ENCODE assay signal across 23 cellular contexts in genomic region chr11:15989685-15990084, GRCh38.
"Had no signal": no experiment of that assay in that cellular context is flagged by ENCODE, and none has a peak within 500 bp of the region (broad histone marks: within the 10 kb centered on the region; RNA-seq: fewer than 3 reads in every experiment).

No MANE protein-coding gene starts in this region.

- DNase-seq: immature natural killer cell; kidney; lower lobe of right lung; midbrain; mucosa of descending colon; naive thymus-derived CD4-positive, alpha-beta T cell; pancreas; posterior cingulate gyrus; right lobe of liver; stimulated activated CD4-positive, alpha-beta T cell treated with anti-CD3 and anti-CD28 coated beads, Interleukin-1b, Interleukin-23, amount 100 ng/mL, for 48 hours; stimulated activated CD4-positive, alpha-beta T cell treated with anti-CD3 and anti-CD28 coated beads, Interleukin-2, amount 100 ng/mL, for 48 hours; stimulated activated CD4-positive, alpha-beta T cell treated with anti-CD3 and anti-CD28 coated beads, Interleukin-4, amount 100 ng/mL, for 4 hours; stimulated activated CD8-positive, alpha-beta memory T cell treated with anti-CD3 and anti-CD28 coated beads, Interleukin-4, amount 100 ng/mL, for 48 hours; stimulated activated naive CD8-positive, alpha-beta T cell treated with anti-CD3 and anti-CD28 coated beads, Interleukin-15, Interleukin-2, amounts not matched to agents 100 U/mL and 50 U/mL, for 24 hours; stomach; testis; thyroid gland; transverse colon; upper lobe of right lung had no signal

- H3K27me3 ChIP-seq: pancreas, right lobe of liver, stomach, testis, thyroid gland, transverse colon, upper lobe of right lung had no signal

- H3K9me3 Mint-ChIP-seq: stimulated activated memory B cell treated with anti-CD40 and anti-IgM and Interleukin-4, amounts not matched to agents 10 μg/mL and 1 μg/mL and 100 μg/mL, for 72 hours had no signal

- H3K4me3 Mint-ChIP-seq: immature natural killer cell; naive thymus-derived CD4-positive, alpha-beta T cell; natural killer cell treated with Interleukin-12 subunit alpha and Interleukin-12 subunit beta and Interleukin-15 and Interleukin-18, amount 100 ng/mL, for 72 hours; stimulated activated memory B cell treated with anti-CD40 and anti-IgM and Interleukin-4, amounts not matched to agents 10 μg/mL and 1 μg/mL and 100 μg/mL, for 72 hours had no signal

- H3K27ac Mint-ChIP-seq: immature natural killer cell; naive thymus-derived CD4-positive, alpha-beta T cell; natural killer cell treated with Interleukin-12 subunit alpha and Interleukin-12 subunit beta and Interleukin-15 and Interleukin-18, amount 100 ng/mL, for 72 hours; stimulated activated memory B cell treated with anti-CD40 and anti-IgM and Interleukin-4, amounts not matched to agents 10 μg/mL and 1 μg/mL and 100 μg/mL, for 72 hours had no signal

- H3K4me3 ChIP-seq: lower lobe of right lung, mucosa of descending colon, pancreas, prostate gland, right lobe of liver, smooth muscle cell, stomach, testis, thyroid gland, transverse colon, upper lobe of right lung had no signal

- H3K27ac ChIP-seq: lower lobe of right lung, pancreas, prostate gland, right lobe of liver, stomach, testis, thyroid gland, transverse colon, upper lobe of right lung had no signal

- H3K36me3 Mint-ChIP-seq: immature natural killer cell; naive thymus-derived CD4-positive, alpha-beta T cell; natural killer cell treated with Interleukin-12 subunit alpha and Interleukin-12 subunit beta and Interleukin-15 and Interleukin-18, amount 100 ng/mL, for 72 hours; stimulated activated memory B cell treated with anti-CD40 and anti-IgM and Interleukin-4, amounts not matched to agents 10 μg/mL and 1 μg/mL and 100 μg/mL, for 72 hours had no signal

- H3K9me3 ChIP-seq: lower lobe of right lung, mucosa of descending colon, pancreas, prostate gland, right lobe of liver, stomach, testis, thyroid gland, transverse colon, upper lobe of right lung had no signal

- H3K4me1 Mint-ChIP-seq: immature natural killer cell; naive thymus-derived CD4-positive, alpha-beta T cell; stimulated activated memory B cell treated with anti-CD40 and anti-IgM and Interleukin-4, amounts not matched to agents 10 μg/mL and 1 μg/mL and 100 μg/mL, for 72 hours had no signal

- H3K36me3 ChIP-seq: lower lobe of right lung, pancreas, prostate gland, right lobe of liver, stomach, thyroid gland, transverse colon, upper lobe of right lung had no signal

- H3K4me1 ChIP-seq: pancreas, prostate gland, testis, transverse colon, upper lobe of right lung had no signal

- ATAC-seq: lower lobe of right lung; mucosa of descending colon; naive thymus-derived CD4-positive, alpha-beta T cell; natural killer cell treated with Interleukin-12 subunit alpha and Interleukin-12 subunit beta and Interleukin-15 and Interleukin-18, amount 100 ng/mL, for 72 hours; pancreas; stimulated activated memory B cell treated with anti-CD40 and anti-IgM and Interleukin-4, amounts not matched to agents 10 μg/mL and 1 μg/mL and 100 μg/mL, for 72 hours; stimulated activated naive CD8-positive, alpha-beta T cell treated with anti-CD3 and anti-CD28 coated beads, Interleukin-15, Interleukin-2, amounts not matched to agents 100 U/mL and 50 U/mL, for 24 hours had no signal
